ENCODE assay signal across 1 cellular context in the genomic region with DNA sequence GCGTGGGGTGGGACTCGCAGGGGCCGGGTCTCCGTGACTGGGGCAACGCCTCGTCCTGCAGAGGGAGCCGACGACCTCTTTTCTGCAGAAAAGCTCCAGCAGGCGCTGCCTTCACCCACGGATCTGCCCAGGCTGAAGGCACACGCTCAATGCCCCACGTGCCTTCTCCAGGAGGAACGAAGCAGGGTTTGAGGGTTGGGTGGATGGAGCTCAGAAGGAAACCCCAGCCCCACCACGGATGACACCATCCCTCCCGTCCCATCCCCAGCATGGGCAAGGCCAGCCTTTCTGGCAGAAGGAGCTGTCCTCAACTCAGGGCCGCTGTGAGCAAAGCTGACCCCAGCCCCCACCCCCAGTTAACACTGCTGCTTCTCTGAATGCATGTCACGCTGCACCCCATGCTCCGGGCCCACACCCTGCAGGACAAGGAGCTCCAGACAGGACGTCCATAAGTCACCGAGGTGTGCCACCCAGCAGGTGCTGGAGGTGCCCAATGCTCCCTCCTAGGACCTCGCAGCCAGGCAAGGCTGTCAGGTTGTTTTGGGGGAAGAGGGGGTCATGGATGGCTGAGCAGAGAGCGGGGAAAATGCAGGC.
TF ChIP-seq lines count a peak whose summit lies in the region.

No MANE protein-coding gene starts in this region.

TF ChIP-seq in SK-N-SH, 30 proteins besides CTCF, POLR2A, EP300 and RAD21:
- no peak for TF ChIP-seq CHD2 (IDR thresholded peaks at IDR 0.05; ENCODE audit: low read length, partially characterized antibody)
- TF ChIP-seq RFX5 (IDR thresholded peaks at IDR 0.05; ENCODE audit: low read length): no peak
- TF ChIP-seq ELF1 (IDR thresholded peaks at IDR 0.05): no peak
- no peak for TF ChIP-seq FOXM1 (IDR thresholded peaks at IDR 0.05; ENCODE audit: low read depth)
- no peak for TF ChIP-seq FOSL2 (IDR thresholded peaks at IDR 0.05; ENCODE audit: borderline replicate concordance, low read depth)
- TF ChIP-seq MEF2A (IDR thresholded peaks at IDR 0.05; ENCODE audit: borderline replicate concordance, low read depth): no peak
- TF ChIP-seq, protein P1, sequence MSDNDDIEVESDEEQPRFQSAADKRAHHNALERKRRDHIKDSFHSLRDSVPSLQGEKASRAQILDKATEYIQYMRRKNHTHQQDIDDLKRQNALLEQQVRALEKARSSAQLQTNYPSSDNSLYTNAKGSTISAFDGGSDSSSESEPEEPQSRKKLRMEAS (IDR thresholded peaks at IDR 0.05; ENCODE audit: low read depth): no peak
